17 cellular contexts compared by ENCODE assay signal in genomic region chr3:150105886-150106612, GRCh38.
DNase-seq lines count a peak whose midpoint lies in the region; ATAC-seq and TF ChIP-seq lines count a peak whose summit lies in the region.
"Had no signal": no experiment of that assay in that cellular context is flagged by ENCODE, and none has a peak within 500 bp of the region (broad histone marks: within the 10 kb centered on the region; RNA-seq: fewer than 3 reads in every experiment).

No MANE protein-coding gene starts in this region.

- H3K27ac ChIP-seq in RWPE2 (ENCODE audit: poor library complexity, severe bottlenecking) (peak overlapping the region; percentile 63), fibroblast of lung (ENCODE audit: insufficient read depth, low read length) (peak overlapping the region; percentile 46)
- H3K27ac ChIP-seq: epithelial cell of prostate, VCaP had no signal

- H4K20me1 ChIP-seq in fibroblast of lung (ENCODE audit: control insufficient read depth, extremely low read depth, insufficient read depth, low read length), result no peaks in the 10 kb centered on the region

- H3K9ac ChIP-seq in fibroblast of lung (ENCODE audit: insufficient read depth, low read length), result no peak overlapping the region

- peaks cover 5% of the 10 kb centered on the region for H3K9me3 Mint-ChIP-seq in type B pancreatic cell

- no peak for TF ChIP-seq CTCF in RWPE2 (IDR thresholded peaks at IDR 0.05; ENCODE audit: poor library complexity, severe bottlenecking)
- no peak for TF ChIP-seq CTCF in fibroblast of lung (conservative IDR thresholded peaks at IDR 0.05 in 1 of 2, IDR thresholded peaks at IDR 0.05 in 1 of 2; ENCODE audit: low read depth in 1 of 2, low read length in 2 of 2)
- no peak for TF ChIP-seq CTCF in type B pancreatic cell (conservative IDR thresholded peaks at IDR 0.05)

- no peak overlapping the region for H2AFZ ChIP-seq in fibroblast of lung (ENCODE audit: low read length)

- H3K4me2 ChIP-seq in fibroblast of lung (ENCODE audit: extremely low read depth, insufficient read depth, low read length), result peak overlapping the region; percentile 64

- no peak overlapping the region for H3K4me3 Mint-ChIP-seq in type B pancreatic cell
- H3K4me3 Mint-ChIP-seq: CD8-positive, alpha-beta memory T cell had no signal

- no peaks in the 10 kb centered on the region for H3K27me3 Mint-ChIP-seq in type B pancreatic cell

- no peaks in the 10 kb centered on the region for H3K9me3 ChIP-seq in RWPE2 (ENCODE audit: severe bottlenecking)
- no peaks in the 10 kb centered on the region for H3K9me3 ChIP-seq in fibroblast of lung (ENCODE audit: control insufficient read depth, insufficient read depth, low read depth, low read length)

- H3K4me3 ChIP-seq in RWPE2 (ENCODE audit: severe bottlenecking), result no peak overlapping the region
- H3K4me3 ChIP-seq in fibroblast of lung (replicated peaks in 1 of 4; ENCODE audit: control extremely low read depth in 1 of 4, insufficient read depth in 1 of 4, low read depth in 3 of 4, low read length in 4 of 4), result no peak overlapping the region
- H3K4me3 ChIP-seq: lung had no signal

- ATAC-seq in GM18867 (IDR thresholded peaks at IDR 0.05; ENCODE audit: unreplicated experiment), result peak; percentile 55
- no peak for ATAC-seq in RWPE2 (ENCODE audit: low read depth)
- no peak for ATAC-seq in HG03025 (IDR thresholded peaks at IDR 0.05; ENCODE audit: low FRiP score, unreplicated experiment)
- ATAC-seq: sciatic nerve had no signal

- H3K4me1 ChIP-seq in RWPE2 (ENCODE audit: insufficient read depth, poor library complexity, severe bottlenecking), result peaks cover 6% of the 10 kb centered on the region
- peaks cover 17% of the 10 kb centered on the region for H3K4me1 ChIP-seq in fibroblast of lung (ENCODE audit: control insufficient read depth, extremely low read depth, insufficient read depth, low read length)

- peaks cover 42% of the 10 kb centered on the region for H3K4me1 Mint-ChIP-seq in type B pancreatic cell (ENCODE audit: unreplicated experiment)
- H3K4me1 Mint-ChIP-seq: CD8-positive, alpha-beta memory T cell had no signal

- H3K27me3 ChIP-seq in RWPE2 (ENCODE audit: insufficient read depth, poor library complexity, severe bottlenecking) (no peaks in the 10 kb centered on the region), fibroblast of lung (ENCODE audit: control insufficient read depth, insufficient read depth, low read length) (no peaks in the 10 kb centered on the region)

- H3K36me3 ChIP-seq in RWPE2 (ENCODE audit: low read depth), result no peaks in the 10 kb centered on the region
- no peaks in the 10 kb centered on the region for H3K36me3 ChIP-seq in fibroblast of lung (ENCODE audit: control insufficient read depth, insufficient read depth, low read length)

- H3K79me2 ChIP-seq in fibroblast of lung (ENCODE audit: control insufficient read depth, insufficient read depth, low read length), result no peaks in the 10 kb centered on the region

- peak overlapping the region; percentile 79 for H3K27ac Mint-ChIP-seq in type B pancreatic cell
- H3K27ac Mint-ChIP-seq: activated T-helper 2 cell treated with anti-CD3 and anti-CD28 coated beads, Interferon-gamma antibody, Interleukin-2, Interleukin-4, amounts not matched to agents 10 μg/mL and 5 μg/mL and 100 μg/mL, durations not matched to agents 14 hours and 24 hours and 36 hours; CD8-positive, alpha-beta memory T cell had no signal

- DNase-seq in RWPE2 (ENCODE audit: low spot score), result no peak
- DNase-seq in fibroblast of lung (ENCODE audit: low read depth in 2 of 2), result no peak
- DNase-seq in type B pancreatic cell (ENCODE audit: extremely low spot score, unreplicated experiment), result no peak
- DNase-seq in NOMO-1 (lab: John Stamatoyannopoulos, UW; ENCODE audit: unreplicated experiment in 2 of 2), result no peak
- no peak for DNase-seq in mucosa of gallbladder (ENCODE audit: low spot score)
- DNase-seq: amygdala; CD8-positive, alpha-beta memory T cell; NCI-H510A treated with DMSO at 0.1 percent for 48 hours; stimulated activated CD4-positive, alpha-beta T cell treated with anti-CD3 and anti-CD28 coated beads, Interleukin-4, amount 100 ng/mL, for 1 hour; stimulated activated CD8-positive, alpha-beta memory T cell treated with anti-CD3 and anti-CD28 coated beads, Interleukin-4, amount 100 ng/mL, for 48 hours had no signal

- H3K36me3 Mint-ChIP-seq in type B pancreatic cell, result no peaks in the 10 kb centered on the region
- H3K36me3 Mint-ChIP-seq: CD8-positive, alpha-beta memory T cell had no signal
